13 cellular contexts compared by ENCODE assay signal in the genomic region with DNA sequence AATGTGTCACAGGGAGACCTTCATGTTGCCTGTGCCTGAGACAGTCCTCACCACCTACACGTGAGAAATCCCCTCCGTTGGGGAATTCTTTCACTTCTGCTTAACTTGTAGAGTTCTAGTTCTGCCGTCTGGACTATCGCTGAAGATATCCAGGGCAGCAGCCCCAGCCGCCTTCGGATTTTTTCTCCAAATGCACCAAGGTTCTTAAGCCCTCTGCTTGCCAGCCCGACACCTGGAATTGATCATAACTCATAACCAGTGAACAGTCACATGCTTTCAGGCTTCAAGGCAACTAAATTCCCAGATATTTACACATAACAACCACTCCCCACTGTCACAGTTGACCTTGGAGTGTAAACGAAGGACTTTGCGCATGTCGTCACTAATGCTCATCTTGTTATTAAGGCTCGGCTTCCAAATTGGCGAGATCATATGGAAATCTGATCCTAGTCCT.
A peak's percentile ranks its signal among the peaks of the same experiment; 100 is the strongest.
DNase-seq lines count a peak whose midpoint lies in the region; ATAC-seq and TF ChIP-seq lines count a peak whose summit lies in the region.
"Had no signal": no experiment of that assay in that cellular context is flagged by ENCODE, and none has a peak within 500 bp of the region (broad histone marks: within the 10 kb centered on the region; RNA-seq: fewer than 3 reads in every experiment).

No MANE protein-coding gene starts in this region.

- no peak overlapping the region for H2AFZ ChIP-seq in MM.1S (ENCODE audit: low read length)

- H3K9me3 ChIP-seq in sigmoid colon (no peaks in the 10 kb centered on the region), MM.1S (replicated peaks; ENCODE audit: insufficient read depth, low read length) (no peaks in the 10 kb centered on the region)

- H3K4me2 ChIP-seq in MM.1S (ENCODE audit: low read depth, low read length), result no peak overlapping the region

- DNase-seq in chondrocyte (ENCODE audit: low spot score) (no peak), sigmoid colon (no peak), MM.1S (no peak), amniotic stem cell (lab: John Stamatoyannopoulos, UW) (no peak)
- DNase-seq: activated CD4-positive, alpha-beta T cell treated with anti-CD3 and anti-CD28 coated beads for 48 hours; activated naive CD4-positive, alpha-beta T cell treated with anti-CD3 and anti-CD28 coated beads for 36 hours; Kasumi-1; NCI-H446; stimulated activated CD4-positive, alpha-beta T cell treated with anti-CD3 and anti-CD28 coated beads, Interleukin-12 subunit alpha, Interleukin-12 subunit beta, amount 100 ng/mL, for 4 hours had no signal

- no peak for TF ChIP-seq CTCF in chondrocyte (IDR thresholded peaks at IDR 0.05)
- no peak for TF ChIP-seq CTCF in sigmoid colon (IDR thresholded peaks at IDR 0.05)
- no peak for TF ChIP-seq CTCF in MM.1S (IDR thresholded peaks at IDR 0.05; ENCODE audit: low read length)

- H3K4me1 Mint-ChIP-seq in chondrocyte (ENCODE audit: low read depth), result peaks cover 71% of the 10 kb centered on the region

- intact Hi-C loops in sigmoid colon (cut with DNase I), result no loop called here

- TF ChIP-seq POLR2A in sigmoid colon (IDR thresholded peaks at IDR 0.05), result no peak

- H3F3A ChIP-seq in MM.1S (ENCODE audit: insufficient read depth, low read length), result no peaks in the 10 kb centered on the region

- H3K4me3 Mint-ChIP-seq in chondrocyte (ENCODE audit: unreplicated experiment), result no peak overlapping the region
- H3K4me3 Mint-ChIP-seq: activated naive CD4-positive, alpha-beta T cell treated with anti-CD3 and anti-CD28 coated beads for 36 hours had no signal

- no peaks in the 10 kb centered on the region for H3K9me2 ChIP-seq in MM.1S (replicated peaks; ENCODE audit: insufficient read depth, low read length)

- no peak overlapping the region for H3K9ac ChIP-seq in MM.1S (ENCODE audit: low read length)

- ATAC-seq in GM18868 (IDR thresholded peaks at IDR 0.05; ENCODE audit: unreplicated experiment) (peak; percentile 56), HG02884 (IDR thresholded peaks at IDR 0.05; ENCODE audit: unreplicated experiment) (peak; percentile 48), HG02981 (IDR thresholded peaks at IDR 0.05; ENCODE audit: unreplicated experiment) (no peak), HG03521 (IDR thresholded peaks at IDR 0.05; ENCODE audit: unreplicated experiment) (no peak)

- H3K79me2 ChIP-seq in MM.1S (ENCODE audit: low read length), result no peaks in the 10 kb centered on the region

- H3K27me3 ChIP-seq in sigmoid colon (no peaks in the 10 kb centered on the region), MM.1S (replicated peaks; ENCODE audit: insufficient read depth, low read length) (no peaks in the 10 kb centered on the region)

- H3K36me3 ChIP-seq in sigmoid colon (peaks cover 5 to 80% (median 53%) of the 10 kb centered on the region in 4 donors), MM.1S (replicated peaks; ENCODE audit: insufficient read depth, low read length) (no peaks in the 10 kb centered on the region)

- H3K27ac Mint-ChIP-seq in chondrocyte (ENCODE audit: unreplicated experiment), result peak overlapping the region; percentile 89
- H3K27ac Mint-ChIP-seq: activated naive CD4-positive, alpha-beta T cell treated with anti-CD3 and anti-CD28 coated beads for 36 hours had no signal

- H3K4me1 ChIP-seq in sigmoid colon (peaks cover 0 to 56% (median 47%) of the 10 kb centered on the region in 4 donors), MM.1S (ENCODE audit: low read length) (no peaks in the 10 kb centered on the region)

- WGBS in sigmoid colon, 2 donors, result 81 to 89% methylated on average over 12 of the region's 12 CpGs

- TF ChIP-seq EP300 in sigmoid colon (IDR thresholded peaks at IDR 0.05), result no peak

- H3K4me3 ChIP-seq in sigmoid colon (no peak overlapping the region), MM.1S (ENCODE audit: low read length) (no peak overlapping the region)

- no peaks in the 10 kb centered on the region for H4K20me1 ChIP-seq in MM.1S (ENCODE audit: insufficient read depth, low read length)

- H3K9me3 Mint-ChIP-seq in chondrocyte (ENCODE audit: low read depth), result no peaks in the 10 kb centered on the region
- H3K9me3 Mint-ChIP-seq: activated naive CD4-positive, alpha-beta T cell treated with anti-CD3 and anti-CD28 coated beads for 36 hours had no signal

- H3K36me3 Mint-ChIP-seq in chondrocyte (ENCODE audit: low read depth), result peaks cover 49% of the 10 kb centered on the region

- H3K27me3 Mint-ChIP-seq in chondrocyte (ENCODE audit: low read depth), result no peaks in the 10 kb centered on the region

- peak overlapping the region; percentile 65 to 98 (median 75) for H3K27ac ChIP-seq in sigmoid colon
- no peak overlapping the region for H3K27ac ChIP-seq in MM.1S (ENCODE audit: low read length)

Comparison
In these comparisons a context has a peak if more than half of its experiments do, and no peak if none do; other contexts are left out.
1. ATAC-seq: peak in GM18868 (single experiment) and HG02884 (single experiment); none in HG02981 (single experiment) and HG03521 (single experiment).